Comparison of ENCODE assay signal across 8 cellular contexts in genomic region chr22:42294034-42294985, GRCh38. TPM values are rescaled to one million over a fixed set of nuclear protein-coding genes. Genes with fewer than 3 reads are reported as not detected.
A peak's percentile ranks its signal among the peaks of the same experiment; 100 is the strongest.
DNase-seq lines count a peak whose midpoint lies in the region; ATAC-seq, FAIRE-seq and TF ChIP-seq lines count a peak whose summit lies in the region.

No MANE protein-coding gene starts in this region.

- H3K9me3 Mint-ChIP-seq in T-cell: no peaks in the 10 kb centered on the region
- peaks cover 6% of the 10 kb centered on the region for H3K9me3 Mint-ChIP-seq in glutamatergic neuron (ENCODE audit: unreplicated experiment)

- H3K27me3 Mint-ChIP-seq in T-cell (no peaks in the 10 kb centered on the region), glutamatergic neuron (ENCODE audit: unreplicated experiment) (peaks cover 12% of the 10 kb centered on the region)

- no peak for TF ChIP-seq CTCF in testis (IDR thresholded peaks at IDR 0.05)
- TF ChIP-seq CTCF in glutamatergic neuron (IDR thresholded peaks at IDR 0.05; ENCODE audit: partially characterized antibody, unreplicated experiment): no peak

- ATAC-seq in T-cell (replicated peaks in 1 of 4): peak; percentile 79 to 88 (median 82)

- CTCF ChIA-PET in T-cell (lab: Charles Lee): no interaction called here

- 62 to 71% methylated on average over 13 to 22 of the region's 22 CpGs for WGBS in testis, 2 donors

- H3K4me3 Mint-ChIP-seq in T-cell (peak overlapping the region in 1 of 3 donors; percentile 41), glutamatergic neuron (ENCODE audit: unreplicated experiment) (no peak overlapping the region)

- intact Hi-C loops in testis (cut with DNase I; ENCODE audit: low total_unique reads): no loop called here

- H3K36me3 Mint-ChIP-seq in T-cell (no peaks in the 10 kb centered on the region), glutamatergic neuron (ENCODE audit: unreplicated experiment) (no peaks in the 10 kb centered on the region)

- DNase-seq in 8988T: peak; percentile 63
- peak; percentile 71 for DNase-seq in H54 (ENCODE audit: insufficient read length, low spot score)
- peak in 29 of 34 experiments; percentile 15 to 57 (median 41) for DNase-seq in T-cell
- peak; percentile 29 for DNase-seq in fibroblast of peridontal ligament (ENCODE audit: extremely low read depth)
- DNase-seq in testis: peak; percentile 62
- DNase-seq in cortex of kidney (lab: John Stamatoyannopoulos, UW): no peak
- DNase-seq in glutamatergic neuron: no peak
- no peak for DNase-seq in middle frontal gyrus (ENCODE audit: extremely low spot score, low spot score)

- no peaks in the 10 kb centered on the region for H3K27me3 ChIP-seq in testis

- H3K27ac Mint-ChIP-seq in T-cell (peak overlapping the region; percentile 69 to 72), glutamatergic neuron (ENCODE audit: unreplicated experiment) (no peak overlapping the region)

- POLR2A ChIA-PET in T-cell (lab: Charles Lee): no interaction called here

- no peaks in the 10 kb centered on the region for H3K36me3 ChIP-seq in testis (ENCODE audit: low read depth, missing control alignments)

- peaks cover 17% of the 10 kb centered on the region for H3K4me1 ChIP-seq in testis

- H3K4me3 ChIP-seq in testis: no peak overlapping the region

- no peak overlapping the region for H3K27ac ChIP-seq in testis

- H3K9me3 ChIP-seq in testis: no peaks in the 10 kb centered on the region

- no peak for TF ChIP-seq POLR2A in H54 (IDR thresholded peaks at IDR 0.05; ENCODE audit: low read depth, low read length)
- TF ChIP-seq POLR2A in testis (IDR thresholded peaks at IDR 0.05): no peak

- no peak for FAIRE-seq in H54 (lab: Jason Lieb, UNC)

- H3K4me1 Mint-ChIP-seq in T-cell: peaks cover 58 to 66% (median 64%) of the 10 kb centered on the region in 3 donors
- H3K4me1 Mint-ChIP-seq in glutamatergic neuron (ENCODE audit: low read depth, unreplicated experiment): peaks cover 29% of the 10 kb centered on the region

RNA-seq across cellular contexts. Expression of gene TCF20, which starts 23.9 kb away (rescaled TPM):
- 10 to 100 TPM; 84.2 to 98.8 (median 88.5) TPM for total RNA-seq in T-cell
- 10 to 100 TPM; 40.5 to 44.8 TPM for total RNA-seq in testis
- polyA plus RNA-seq in testis (ENCODE audit: insufficient read depth, low read depth, low replicate concordance): 41.6 TPM
- 112 TPM for total RNA-seq in glutamatergic neuron (ENCODE audit: unreplicated experiment)

Comparison
In these comparisons a context has a peak if more than half of its experiments do, and no peak if none do; other contexts are left out.
1. DNase-seq: peak in 8988T (single experiment), H54 (single experiment), T-cell (29 of 34), fibroblast of peridontal ligament (single experiment) and testis (single experiment); none in cortex of kidney (single experiment), glutamatergic neuron (single experiment) and middle frontal gyrus (single experiment).